ENCODE assay signal across 25 cellular contexts in genomic region chrX:38352362-38352761, GRCh38. TPM values are rescaled to one million over a fixed set of nuclear protein-coding genes. Genes with fewer than 3 reads are reported as not detected.
"Had no signal": no experiment of that assay in that cellular context is flagged by ENCODE, and none has a peak within 500 bp of the region (broad histone marks: within the 10 kb centered on the region; RNA-seq: fewer than 3 reads in every experiment).

Gene OTC, plus strand, starts transcription at chrX:38352604. Its CDS starts 93 bp downstream, at chrX:38352697.

- H3K4me1 ChIP-seq: gastrocnemius medialis, left ventricle myocardium inferior, lower lobe of right lung, parathyroid adenoma, stomach, thyroid gland, vagina had no signal

- ATAC-seq: gastrocnemius medialis; lower lobe of right lung; natural killer cell treated with Interleukin-12 subunit alpha and Interleukin-12 subunit beta and Interleukin-15 and Interleukin-18, amount 100 ng/mL, for 72 hours; sciatic nerve; stimulated activated effector memory CD8-positive, alpha-beta T cell treated with anti-CD3 and anti-CD28 coated beads, Interleukin-12 subunit alpha, Interleukin-12 subunit beta, amount 100 ng/mL, for 72 hours had no signal

- FAIRE-seq: kidney had no signal

- H3K4me3 ChIP-seq: gastrocnemius medialis, left ventricle myocardium inferior, lower lobe of right lung, stomach, thyroid gland, vagina had no signal

- H3K27ac ChIP-seq: gastrocnemius medialis, left ventricle myocardium inferior, lower lobe of right lung, neutrophil, parathyroid adenoma, stomach, thyroid gland, vagina had no signal

- H3K36me3 ChIP-seq: gastrocnemius medialis, left ventricle myocardium inferior, lower lobe of right lung, neutrophil, stomach, thyroid gland, vagina had no signal

- H3K9me3 ChIP-seq: gastrocnemius medialis, left ventricle myocardium inferior, lower lobe of right lung, neutrophil, stomach, thyroid gland, vagina had no signal

- DNase-seq: cortex of kidney; effector CD4-positive, alpha-beta T cell; foreskin fibroblast; gastrocnemius medialis; head of caudate nucleus; kidney; left ventricle myocardium inferior; lower lobe of right lung; naive B cell; stimulated activated CD4-positive, alpha-beta T cell treated with anti-CD3 and anti-CD28 coated beads, Interleukin-2, amount 100 ng/mL, for 24 hours; stimulated activated CD4-positive, alpha-beta T cell treated with anti-CD3 and anti-CD28 coated beads, Interleukin-4, amount 100 ng/mL, for 24 hours; stimulated activated naive CD4-positive, alpha-beta T cell treated with Interleukin-2 at 50 U/mL for 16 hours; stomach; thyroid gland; trophoblast cell had no signal

- H3K27me3 ChIP-seq: gastrocnemius medialis, thyroid gland, vagina had no signal

RNA-seq across cellular contexts. Expression of gene OTC, which starts in this region (rescaled TPM):
- total RNA-seq: glomerular endothelial cell; kidney; mesenteric fat pad; natural killer cell treated with Interleukin-12 subunit alpha and Interleukin-12 subunit beta and Interleukin-15 and Interleukin-18, amount 100 ng/mL, for 72 hours; progenitor cell of endocrine pancreas; ureter had no signal
- polyA plus RNA-seq: stomach had no signal
